ENCODE assay signal across 9 cellular contexts in the genomic region with DNA sequence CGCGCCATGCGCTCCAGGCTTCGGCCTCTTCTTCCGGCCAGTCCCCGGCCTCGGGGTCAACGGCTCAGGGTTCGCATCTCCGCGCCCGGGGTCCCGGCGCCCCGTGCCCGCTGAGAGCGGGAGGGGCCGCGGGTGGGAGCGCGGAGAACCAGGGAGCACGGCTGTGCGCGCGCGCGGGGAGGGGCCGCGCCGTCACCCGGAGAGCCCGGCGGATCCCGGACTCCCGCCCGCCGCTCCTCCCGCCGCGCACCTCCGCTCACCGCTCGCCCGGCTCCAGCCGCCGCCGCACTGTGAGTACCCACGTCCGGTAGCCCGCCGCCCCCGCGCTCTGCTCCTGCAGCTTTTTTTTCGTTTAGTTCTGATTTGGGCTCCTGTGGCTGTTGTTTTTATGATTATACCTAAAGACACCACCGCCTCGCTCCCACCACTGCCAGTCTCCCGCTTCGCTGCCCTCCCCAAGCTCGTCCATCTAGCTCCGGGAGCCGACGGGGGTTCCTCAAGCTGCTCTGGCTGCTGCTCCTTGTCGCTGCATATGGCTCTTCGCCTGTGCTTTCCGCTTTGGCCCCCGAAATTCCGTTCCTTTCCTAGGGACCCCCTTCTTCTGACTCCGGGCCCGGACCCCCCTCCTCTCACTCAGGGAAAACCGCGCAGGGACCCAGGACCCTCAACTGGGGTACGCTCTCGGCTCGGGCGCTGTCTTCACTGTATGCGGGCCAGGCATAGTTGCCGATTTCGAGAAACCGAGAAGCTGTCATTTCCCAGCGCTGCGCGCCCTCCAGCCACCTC. TPM values are rescaled to one million over a fixed set of nuclear protein-coding genes. Genes with fewer than 3 reads are reported as not detected.
DNase-seq lines count a peak whose midpoint lies in the region; ATAC-seq, FAIRE-seq and TF ChIP-seq lines count a peak whose summit lies in the region.
"Had no signal": no experiment of that assay in that cellular context is flagged by ENCODE, and none has a peak within 500 bp of the region (broad histone marks: within the 10 kb centered on the region; RNA-seq: fewer than 3 reads in every experiment).

No MANE protein-coding gene starts in this region.

- H2BK20ac ChIP-seq in H1 (ENCODE audit: low read length): no peak overlapping the region

- no peak overlapping the region for H3K27ac ChIP-seq in H1 (ENCODE audit: low read depth, low read length)
- H3K27ac ChIP-seq in mesendoderm (ENCODE audit: low read depth, low read length): no peak overlapping the region

- H2BK120ac ChIP-seq in H1 (replicated peaks; ENCODE audit: low read depth, low read length) (no peak overlapping the region), mesendoderm (ENCODE audit: low read depth, low read length) (no peak overlapping the region)

- H3K56ac ChIP-seq in H1 (replicated peaks; ENCODE audit: insufficient read length, low read depth, low read length) (no peak overlapping the region), mesendoderm (ENCODE audit: low read length) (no peak overlapping the region)

- no peaks in the 10 kb centered on the region for H3K36me3 ChIP-seq in NT2/D1 (ENCODE audit: insufficient read depth, insufficient read length, low read length)
- H3K36me3 ChIP-seq in H1 (ENCODE audit: control insufficient read depth in 2 of 4, insufficient read depth in 4 of 4, low read length in 3 of 4): peaks cover 0 to 21% (median 0%) of the 10 kb centered on the region in 4 experiments; a peak in 1 of 8 replicates
- H3K36me3 ChIP-seq in mesendoderm (ENCODE audit: control insufficient read depth, insufficient read depth, low read length): no peaks in the 10 kb centered on the region

- H4K91ac ChIP-seq in H1 (replicated peaks; ENCODE audit: insufficient read length, low read length): no peak overlapping the region

- H3K4me3 Mint-ChIP-seq in activated T-cell treated with anti-CD3 and anti-CD28 coated beads, Interleukin-2, amount 50 U/mL, for 24 hours: peak overlapping the region; percentile 77

- H3K79me1 ChIP-seq in H1 (ENCODE audit: low read depth, low read length): no peaks in the 10 kb centered on the region
- no peaks in the 10 kb centered on the region for H3K79me1 ChIP-seq in mesendoderm (ENCODE audit: low read length)

- TF ChIP-seq EP300 in H1 (IDR thresholded peaks at IDR 0.05; ENCODE audit: borderline replicate concordance in 1 of 2, low read depth in 2 of 2, low read length in 2 of 2): no peak

- H3K4me1 Mint-ChIP-seq in activated T-cell treated with anti-CD3 and anti-CD28 coated beads, Interleukin-2, amount 50 U/mL, for 24 hours (ENCODE audit: low read depth): peaks cover 58% of the 10 kb centered on the region

- peak overlapping the region; percentile 74 for H3K27ac Mint-ChIP-seq in activated T-cell treated with anti-CD3 and anti-CD28 coated beads, Interleukin-2, amount 50 U/mL, for 24 hours

- H2BK12ac ChIP-seq in H1 (ENCODE audit: low read depth, low read length): no peak overlapping the region

- H3K4me3 ChIP-seq in NT2/D1 (ENCODE audit: insufficient read length, low read depth) (peak overlapping the region; percentile 18), H1 (ENCODE audit: extremely low read depth in 1 of 4, insufficient read depth in 2 of 4, low read depth in 3 of 4, low read length in 4 of 4) (peak overlapping the region in 1 of 4 experiments; percentile 50; a peak in 3 of 8 replicates), mesendoderm (ENCODE audit: low read length) (no peak overlapping the region)

- peak; percentile 43 for DNase-seq in activated T-cell treated with anti-CD3 and anti-CD28 coated beads, Interleukin-2, amount 50 U/mL, for 24 hours
- DNase-seq in activated T-cell treated with anti-CD3 and anti-CD28 coated beads for 4 hours: no peak
- no peak for DNase-seq in NT2/D1 (ENCODE audit: low read depth, low spot score)
- DNase-seq in H1 (ENCODE audit: low read depth in 1 of 2, low spot score in 2 of 2): peak in 1 of 2 experiments; percentile 55
- DNase-seq in stimulated activated naive CD8-positive, alpha-beta T cell treated with anti-CD3 and anti-CD28 coated beads, Interleukin-15, Interleukin-2, amounts not matched to agents 100 U/mL and 50 U/mL, for 24 hours: peak; percentile 34
- DNase-seq in mesendoderm: no peak
- DNase-seq in Ammon's horn (ENCODE audit: low spot score): no peak
- no peak for DNase-seq in HT-29 (ENCODE audit: low spot score)
- DNase-seq: dermis blood vessel endothelial cell had no signal

- TF ChIP-seq RAD21 in H1 (IDR thresholded peaks at IDR 0.05 in 1 of 2, conservative IDR thresholded peaks at IDR 0.05 in 1 of 2; ENCODE audit: low read depth in 2 of 2, low read length in 2 of 2): no peak

- H3K27me3 Mint-ChIP-seq in activated T-cell treated with anti-CD3 and anti-CD28 coated beads, Interleukin-2, amount 50 U/mL, for 24 hours: peaks cover 76% of the 10 kb centered on the region

- H2BK15ac ChIP-seq in H1 (ENCODE audit: low read length): no peak overlapping the region
- H2BK15ac ChIP-seq in mesendoderm (replicated peaks; ENCODE audit: low read depth): no peak overlapping the region

- H3K18ac ChIP-seq in H1 (ENCODE audit: extremely low read depth, low read length) (no peak overlapping the region; the same call in 1 of the 2 replicates), mesendoderm (ENCODE audit: low read length) (no peak overlapping the region)

- no peak for TF ChIP-seq POLR2A in H1 (IDR thresholded peaks at IDR 0.05; ENCODE audit: control extremely low read depth in 1 of 2, low read depth in 2 of 2, low read length in 2 of 2)

- peaks cover 11% of the 10 kb centered on the region; the same call in 1 of the 2 replicates for H3K23me2 ChIP-seq in H1 (ENCODE audit: low read depth, low read length)

- CTCF ChIA-PET in H1 (lab: Charles Lee; ENCODE audit: partially characterized antibody): interaction anchor here (0.7 to 2.6 kb wide), 5 partner anchors 9 to 365 kb away, joined by 3 to 11 read pairs (median 7); no protein-coding TSS in a partner anchor

- H3K4ac ChIP-seq in H1 (replicated peaks; ENCODE audit: insufficient read length, low read depth, low read length) (no peak overlapping the region), mesendoderm (ENCODE audit: low read depth, low read length) (no peak overlapping the region)

- H3K79me2 ChIP-seq in H1 (ENCODE audit: control insufficient read depth in 1 of 2, insufficient read depth in 2 of 2, low read length in 2 of 2): no peaks in the 10 kb centered on the region
- no peaks in the 10 kb centered on the region for H3K79me2 ChIP-seq in mesendoderm (ENCODE audit: control insufficient read depth, insufficient read depth, low read length)

- peaks cover 98% of the 10 kb centered on the region for H3K27me3 ChIP-seq in NT2/D1 (ENCODE audit: insufficient read depth, insufficient read length)
- H3K27me3 ChIP-seq in H1 (replicated peaks in 1 of 4; ENCODE audit: control insufficient read depth in 3 of 4, extremely low read depth in 1 of 4, insufficient read depth in 3 of 4, low read length in 3 of 4): peaks cover 94 to 99% (median 99%) of the 10 kb centered on the region in 4 experiments
- H3K27me3 ChIP-seq in mesendoderm (ENCODE audit: insufficient read depth, low read length, poor library complexity): peaks cover 89% of the 10 kb centered on the region

- H2BK5ac ChIP-seq in H1 (ENCODE audit: low read depth, low read length) (no peak overlapping the region), mesendoderm (ENCODE audit: low read length) (no peak overlapping the region)

- H4K5ac ChIP-seq in H1 (ENCODE audit: insufficient read length, low read depth, low read length): no peak overlapping the region
- H4K5ac ChIP-seq in mesendoderm (ENCODE audit: low read length): no peak overlapping the region

- POLR2A ChIA-PET in H1 (lab: Charles Lee; ENCODE audit: partially characterized antibody): interaction anchor here (2.2 to 5.0 kb wide), 2 partner anchors 8 to 10 kb away, joined by 5 to 24 read pairs; no protein-coding TSS in a partner anchor

- peak overlapping the region; percentile 75; the same call in 1 of the 2 replicates for H4K8ac ChIP-seq in H1 (ENCODE audit: extremely low read depth, insufficient read depth, low read length)
- H4K8ac ChIP-seq in mesendoderm (ENCODE audit: low read depth, low read length): no peak overlapping the region

- peak overlapping the region; percentile 69 to 73 for H3K4me2 ChIP-seq in H1 (ENCODE audit: insufficient read depth in 1 of 2, low read depth in 2 of 2, low read length in 2 of 2)
- no peak overlapping the region for H3K4me2 ChIP-seq in mesendoderm (ENCODE audit: low read length)

- H3K9me3 ChIP-seq in NT2/D1 (ENCODE audit: insufficient read depth, low read length) (peaks cover 5% of the 10 kb centered on the region; the same call in 1 of the 2 replicates), H1 (ENCODE audit: insufficient read depth in 2 of 2, low read depth in 1 of 2, low read length in 1 of 2) (peaks cover 0 to 4% of the 10 kb centered on the region in 2 experiments; a peak in 1 of 4 replicates)

- H3K9me3 Mint-ChIP-seq in activated T-cell treated with anti-CD3 and anti-CD28 coated beads, Interleukin-2, amount 50 U/mL, for 24 hours: no peaks in the 10 kb centered on the region

- 6% methylated on average over 35 of the region's 82 CpGs; no CpG with 5 or more reads in 1 of the 2 experiments for WGBS in H1 (ENCODE audit: extremely low coverage in 1 of 2, insufficient coverage in 1 of 2, insufficient read length in 1 of 2, insufficient replicate concordance in 2 of 2, low coverage in 1 of 2, low lambda C conversion rate in 2 of 2, missing lambda C conversion rate in 1 of 2), 2 experiments
- WGBS in mesendoderm (ENCODE audit: extremely low coverage, insufficient coverage, low lambda C conversion rate): no CpG with 5 or more reads among the region's 82 CpGs

- no peaks in the 10 kb centered on the region for H3K36me3 Mint-ChIP-seq in activated T-cell treated with anti-CD3 and anti-CD28 coated beads, Interleukin-2, amount 50 U/mL, for 24 hours (ENCODE audit: low read depth)

- no peak overlapping the region for H3K9ac ChIP-seq in NT2/D1 (ENCODE audit: insufficient read length, low read depth)
- no peak overlapping the region for H3K9ac ChIP-seq in H1 (replicated peaks in 1 of 4; ENCODE audit: extremely low read depth in 1 of 4, low read depth in 3 of 4, low read length in 3 of 4)
- H3K9ac ChIP-seq in mesendoderm (ENCODE audit: low read length): no peak overlapping the region

- H3K14ac ChIP-seq in H1 (ENCODE audit: insufficient read length): no peak overlapping the region

- FAIRE-seq in H1 (lab: Jason Lieb, UNC): no peak

- peaks cover 22% of the 10 kb centered on the region for H3K4me1 ChIP-seq in NT2/D1 (ENCODE audit: insufficient read depth, insufficient read length)
- peaks cover 2 to 56% (median 41%) of the 10 kb centered on the region in 4 experiments for H3K4me1 ChIP-seq in H1 (replicated peaks in 1 of 4; ENCODE audit: control insufficient read depth in 3 of 4, insufficient read depth in 4 of 4, low read length in 3 of 4)
- no peaks in the 10 kb centered on the region for H3K4me1 ChIP-seq in mesendoderm (ENCODE audit: control insufficient read depth, low read depth, low read length)

- ATAC-seq in stimulated activated naive CD8-positive, alpha-beta T cell treated with anti-CD3 and anti-CD28 coated beads, Interleukin-15, Interleukin-2, amounts not matched to agents 100 U/mL and 50 U/mL, for 24 hours: no peak

- H2AK5ac ChIP-seq in H1 (ENCODE audit: low read depth, low read length) (no peak overlapping the region), mesendoderm (ENCODE audit: low read length) (no peak overlapping the region)

- H2AFZ ChIP-seq in H1 (ENCODE audit: low read length): no peak overlapping the region

- H4K20me1 ChIP-seq in H1 (replicated peaks in 1 of 2; ENCODE audit: control insufficient read depth in 1 of 2, insufficient read depth in 2 of 2, low read length in 2 of 2): peaks cover 30 to 32% of the 10 kb centered on the region in 2 experiments

- no peak overlapping the region for H3K23ac ChIP-seq in H1 (ENCODE audit: insufficient read length)
- H3K23ac ChIP-seq in mesendoderm (ENCODE audit: low read length): no peak overlapping the region

- TF ChIP-seq CTCF in H1 (IDR thresholded peaks at IDR 0.05; ENCODE audit: control extremely low read depth in 1 of 3, insufficient read depth in 1 of 3, low read depth in 1 of 3, low read length in 3 of 3): no peak

RNA-seq across cellular contexts. Expression of a gene that starts 1.7 kb away (rescaled TPM):
- 0.11 TPM in 2 replicates for total RNA-seq in H1 (2021; fragmentation: NEBNext Ultra II Directional; extraction: Animal tissue kit (Norgen Biotek cat#: 25700))
- 0.03 and 0.08 TPM in 2 replicates for polyA plus RNA-seq in H1 (2011; rRNA removed)
- 0.05 TPM for polyA plus RNA-seq in H1 (2011; cell fraction: cytosol; rRNA removed)
- 0.13 TPM for polyA plus RNA-seq in H1 (2011; cell fraction: nucleus; rRNA removed)
- 0.06 to 0.12 TPM (median 0.07 TPM) in 3 of 4 replicates, not detected in the other for polyA plus RNA-seq in H1 (2012, experiment 1 of 2)
- polyA plus RNA-seq in H1 (2012, experiment 2 of 2): not detected
- 0.04 TPM for polyA plus RNA-seq in H1 (2013, experiment 1 of 2)
- polyA plus RNA-seq in H1 (2013, experiment 2 of 2): 0.04 TPM
- polyA minus RNA-seq in H1 (2011; rRNA and poly(A)+ RNA removed): not detected in 2 replicates
- not detected for polyA minus RNA-seq in H1 (2011; cell fraction: cytosol; rRNA and poly(A)+ RNA removed)
- polyA minus RNA-seq in H1 (2011; cell fraction: nucleus; rRNA and poly(A)+ RNA removed): 0.40 TPM
- 0.07 TPM for polyA plus RNA-seq in mesendoderm (2013, experiment 1 of 2)
- 0.08 TPM for polyA plus RNA-seq in mesendoderm (2013, experiment 2 of 2)
- total RNA-seq in HT-29 (2014; rRNA removed; shearing (Covaris generic)): 0.15 and 0.18 TPM in 2 replicates
- total RNA-seq: dermis blood vessel endothelial cell had no signal

RNA-seq across cellular contexts. Expression of a gene that starts 16.3 kb away (rescaled TPM):
- total RNA-seq in H1 (2021; fragmentation: NEBNext Ultra II Directional; extraction: Animal tissue kit (Norgen Biotek cat#: 25700)): not detected in 2 replicates
- not detected in 2 replicates for polyA plus RNA-seq in H1 (2011; rRNA removed)
- not detected for polyA plus RNA-seq in H1 (2011; cell fraction: cytosol; rRNA removed)
- polyA plus RNA-seq in H1 (2011; cell fraction: nucleus; rRNA removed): not detected
- not detected in 4 replicates for polyA plus RNA-seq in H1 (2012, experiment 1 of 2)
- polyA plus RNA-seq in H1 (2012, experiment 2 of 2): not detected
- not detected for polyA plus RNA-seq in H1 (2013, experiment 1 of 2)
- polyA plus RNA-seq in H1 (2013, experiment 2 of 2): not detected
- under 0.01 TPM in 1 of 2 replicates, not detected in the other for polyA minus RNA-seq in H1 (2011; rRNA and poly(A)+ RNA removed)
- polyA minus RNA-seq in H1 (2011; cell fraction: cytosol; rRNA and poly(A)+ RNA removed): not detected
- polyA minus RNA-seq in H1 (2011; cell fraction: nucleus; rRNA and poly(A)+ RNA removed): not detected
- polyA plus RNA-seq in mesendoderm (2013, experiment 1 of 2): not detected
- polyA plus RNA-seq in mesendoderm (2013, experiment 2 of 2): not detected
- total RNA-seq in HT-29 (2014; rRNA removed; shearing (Covaris generic)): not detected in 2 replicates
- total RNA-seq: dermis blood vessel endothelial cell had no signal

Comparison
In these comparisons a context has a peak if more than half of its experiments do, and no peak if none do; other contexts are left out.
1. DNase-seq: peak in activated T-cell treated with anti-CD3 and anti-CD28 coated beads, Interleukin-2, amount 50 U/mL, for 24 hours (single experiment) and stimulated activated naive CD8-positive, alpha-beta T cell treated with anti-CD3 and anti-CD28 coated beads, Interleukin-15, Interleukin-2, amounts not matched to agents 100 U/mL and 50 U/mL, for 24 hours (single experiment); none in activated T-cell treated with anti-CD3 and anti-CD28 coated beads for 4 hours (single experiment), NT2/D1 (single experiment), mesendoderm (single experiment), Ammon's horn (single experiment) and HT-29 (single experiment).